In the genomic region with DNA sequence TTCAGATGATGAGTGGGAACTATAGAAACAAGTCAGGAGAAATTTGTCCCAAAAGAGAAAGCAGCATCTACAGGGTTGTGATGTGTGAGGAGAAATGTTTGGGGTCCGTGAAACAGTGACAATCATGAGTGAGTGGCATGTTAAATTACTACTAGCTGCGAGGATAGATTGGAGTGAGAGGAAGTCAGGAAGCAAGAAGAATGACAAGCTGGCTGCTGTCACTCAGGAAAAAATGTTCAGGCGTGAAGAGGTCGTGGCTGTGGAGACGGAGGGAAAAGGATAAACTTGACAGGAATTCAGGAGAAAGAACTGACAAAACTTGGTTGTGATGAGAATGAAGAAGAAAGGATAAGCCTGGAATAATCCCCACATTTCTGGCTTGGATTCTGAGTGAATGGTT, we compare ENCODE assay signal across 26 cellular contexts. TPM values are rescaled to one million over a fixed set of nuclear protein-coding genes. Genes with fewer than 3 reads are reported as not detected.
"Had no signal": no experiment of that assay in that cellular context is flagged by ENCODE, and none has a peak within 500 bp of the region (broad histone marks: within the 10 kb centered on the region; RNA-seq: fewer than 3 reads in every experiment).

No MANE protein-coding gene starts in this region.

- H3K27me3 ChIP-seq: colonic mucosa, esophagus muscularis mucosa, esophagus squamous epithelium, foreskin keratinocyte, gastrocnemius medialis, gastroesophageal sphincter, heart left ventricle had no signal

- H3K36me3 ChIP-seq: colonic mucosa, esophagus muscularis mucosa, esophagus squamous epithelium, gastrocnemius medialis, gastroesophageal sphincter, heart left ventricle, heart right ventricle had no signal

- H3K27ac ChIP-seq: colonic mucosa, coronary artery, dorsolateral prefrontal cortex, epithelial cell of prostate, esophagus muscularis mucosa, esophagus squamous epithelium, foreskin keratinocyte, gastrocnemius medialis, gastroesophageal sphincter, heart left ventricle, heart right ventricle had no signal

- H3K4me3 ChIP-seq: colonic mucosa, coronary artery, dorsolateral prefrontal cortex, esophagus muscularis mucosa, esophagus squamous epithelium, gastrocnemius medialis, gastroesophageal sphincter, heart left ventricle, heart right ventricle had no signal

- DNase-seq: colonic mucosa; cortex of kidney; dermis blood vessel endothelial cell; dorsolateral prefrontal cortex; effector CD4-positive, alpha-beta T cell; effector CD8-positive, alpha-beta T cell; effector memory CD4-positive, alpha-beta T cell; effector memory CD8-positive, alpha-beta T cell; endodermal cell; erythroblast; esophagus squamous epithelium; foreskin fibroblast; foreskin keratinocyte; foreskin melanocyte; gastrocnemius medialis; glutamatergic neuron; head of caudate nucleus; heart left ventricle; heart right ventricle had no signal

- H3K9me3 ChIP-seq: colonic mucosa, esophagus muscularis mucosa, esophagus squamous epithelium, gastrocnemius medialis, gastroesophageal sphincter, heart left ventricle, heart right ventricle had no signal

RNA-seq across cellular contexts. Expression of gene ITPRID1, which starts 5.1 kb away (rescaled TPM):
- polyA plus RNA-seq: endothelial cell of umbilical vein, esophagus, fibroblast of lung, foreskin keratinocyte, heart left ventricle, heart right ventricle had no signal
